Comparison of ENCODE assay signal across 19 cellular contexts in genomic region chr9:79145442-79145841, GRCh38.
DNase-seq lines count a peak whose midpoint lies in the region; ATAC-seq, FAIRE-seq and TF ChIP-seq lines count a peak whose summit lies in the region.
"Had no signal": no experiment of that assay in that cellular context is flagged by ENCODE, and none has a peak within 500 bp of the region (broad histone marks: within the 10 kb centered on the region; RNA-seq: fewer than 3 reads in every experiment).

No MANE protein-coding gene starts in this region.

- H3K27ac ChIP-seq in K562 (ENCODE audit: extremely low read depth, low read depth, low read length), result no peak overlapping the region
- H3K27ac ChIP-seq: BLaER1, GM23248, HL-60 had no signal

- TF ChIP-seq CTCF in K562 (IDR thresholded peaks at IDR 0.05 in 2 of 3, conservative IDR thresholded peaks at IDR 0.05 in 1 of 3; ENCODE audit: insufficient read depth in 2 of 3, low read depth in 1 of 3, low read length in 3 of 3), result no peak

- H3K27me3 ChIP-seq in K562 (ENCODE audit: control insufficient read depth in 2 of 2, insufficient read depth in 2 of 2, low read length in 2 of 2), result no peaks in the 10 kb centered on the region
- H3K27me3 ChIP-seq: BLaER1 had no signal

- BruUV-seq in K562 (replicated peaks; lab: Mats Ljungman, UMichigan), result no TSS peak

- H3K4me1 ChIP-seq in K562 (replicated peaks in 1 of 2; ENCODE audit: control insufficient read depth in 2 of 2, insufficient read depth in 2 of 2, low read length in 2 of 2), result no peaks in the 10 kb centered on the region
- H3K4me1 ChIP-seq: BLaER1 had no signal

- ATAC-seq in K562 (no peak), GM21825 (IDR thresholded peaks at IDR 0.05; ENCODE audit: unreplicated experiment) (no peak)
- ATAC-seq: CD8-positive, alpha-beta T cell; GM12878; HCT116 had no signal

- no peaks in the 10 kb centered on the region for H3K79me2 ChIP-seq in K562 (ENCODE audit: control insufficient read depth, insufficient read depth, low read length)

- DNase-seq in ELR (ENCODE audit: low read depth) (peak; percentile 25), HT1080 (ENCODE audit: low read depth) (peak; percentile 23), K562 (ENCODE audit: extremely low read depth in 1 of 4, low spot score in 3 of 4) (no peak), AG20443 (ENCODE audit: low spot score) (no peak)
- DNase-seq in activated CD4-positive, alpha-beta T cell treated with anti-CD3 and anti-CD28 coated beads for 48 hours, result no peak
- DNase-seq: Calu3; CD8-positive, alpha-beta T cell; DMS79 treated with DMSO at 0.1 percent for 48 hours; GM23248; H7; HFFc6; KG1 had no signal

- no peak for TF ChIP-seq EP300 in K562 (IDR thresholded peaks at IDR 0.05; ENCODE audit: low read length)

- H2AFZ ChIP-seq in K562 (ENCODE audit: low read depth, low read length), result no peak overlapping the region
- H2AFZ ChIP-seq: GM23248 had no signal

- no peaks in the 10 kb centered on the region for H3K9me1 ChIP-seq in K562 (ENCODE audit: control insufficient read depth, insufficient read depth, low read length)

- in situ Hi-C loops in K562 (cut with MboI), result no loop called here

- intact Hi-C loops in K562 (cut with micrococcal nuclease), result no loop called here

- CTCF ChIA-PET in K562 (lab: Yijun Ruan, JAX; ENCODE audit: low intra/inter-chr PET ratio), result no interaction called here

- no peak overlapping the region for H3K4me3 ChIP-seq in K562
- H3K4me3 ChIP-seq: BLaER1, GM12878, GM23248 had no signal

- TF ChIP-seq POLR2A in K562 (conservative IDR thresholded peaks at IDR 0.05), result no peak

- POLR2A ChIA-PET in K562 (lab: Yijun Ruan, JAX), result no interaction called here

- no peak overlapping the region for H3K4me2 ChIP-seq in K562 (ENCODE audit: insufficient read depth, low read length)
- H3K4me2 ChIP-seq: BLaER1 had no signal

- 0% methylated on average over 5 of the region's 6 CpGs for WGBS in K562 (ENCODE audit: insufficient coverage, low coverage, missing lambda C conversion rate)

- no peak overlapping the region for H3K9ac ChIP-seq in K562 (ENCODE audit: insufficient read depth in 1 of 2, low read depth in 2 of 2, low read length in 2 of 2)
- H3K9ac ChIP-seq: BLaER1, GM23248 had no signal

- H3K36me3 ChIP-seq in K562 (ENCODE audit: control insufficient read depth, insufficient read depth, low read length), result no peaks in the 10 kb centered on the region
- H3K36me3 ChIP-seq: BLaER1 had no signal

- FAIRE-seq in K562 (lab: Jason Lieb, UNC), result no peak
- FAIRE-seq: A204.1, GM12878, HTR-8/SVneo had no signal

- H3K9me3 ChIP-seq in K562 (replicated peaks; ENCODE audit: control insufficient read depth, insufficient read depth, low read depth, low read length), result no peaks in the 10 kb centered on the region
- H3K9me3 ChIP-seq: BLaER1 had no signal

- no peak for TF ChIP-seq RAD21 in K562 (CRISPR knock-in tag; conservative IDR thresholded peaks at IDR 0.05 in 1 of 2, IDR thresholded peaks at IDR 0.05 in 1 of 2)

- H4K20me1 ChIP-seq in K562 (replicated peaks; ENCODE audit: control insufficient read depth, insufficient read depth, low read length), result no peaks in the 10 kb centered on the region
- H4K20me1 ChIP-seq: BLaER1 had no signal

TF ChIP-seq in K562, 482 proteins besides CTCF, POLR2A, EP300 and RAD21:
- TF ChIP-seq, protein P1, sequence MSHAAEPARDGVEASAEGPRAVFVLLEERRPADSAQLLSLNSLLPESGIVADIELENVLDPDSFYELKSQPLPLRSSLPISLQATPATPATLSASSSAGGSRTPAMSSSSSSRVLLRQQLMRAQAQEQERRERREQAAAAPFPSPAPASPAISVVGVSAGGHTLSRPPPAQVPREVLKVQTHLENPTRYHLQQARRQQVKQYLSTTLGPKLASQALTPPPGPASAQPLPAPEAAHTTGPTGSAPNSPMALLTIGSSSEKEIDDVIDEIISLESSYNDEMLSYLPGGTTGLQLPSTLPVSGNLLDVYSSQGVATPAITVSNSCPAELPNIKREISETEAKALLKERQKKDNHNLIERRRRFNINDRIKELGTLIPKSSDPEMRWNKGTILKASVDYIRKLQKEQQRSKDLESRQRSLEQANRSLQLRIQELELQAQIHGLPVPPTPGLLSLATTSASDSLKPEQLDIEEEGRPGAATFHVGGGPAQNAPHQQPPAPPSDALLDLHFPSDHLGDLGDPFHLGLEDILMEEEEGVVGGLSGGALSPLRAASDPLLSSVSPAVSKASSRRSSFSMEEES (CRISPR knock-in tag; IDR thresholded peaks at IDR 0.05), result peak; percentile 78
- TF ChIP-seq SMARCE1 (IDR thresholded peaks at IDR 0.05) (no peak), TAF9B (IDR thresholded peaks at IDR 0.05; ENCODE audit: partially characterized antibody) (no peak)
TF ChIP-seq in K562: peak in this region for 1.

Comparison
In these comparisons a context has a peak if more than half of its experiments do, and no peak if none do; other contexts are left out.
1. DNase-seq: peak in ELR (single experiment) and HT1080 (single experiment); none in K562 (0 of 4), AG20443 (single experiment) and activated CD4-positive, alpha-beta T cell treated with anti-CD3 and anti-CD28 coated beads for 48 hours (single experiment).